In the genomic region with DNA sequence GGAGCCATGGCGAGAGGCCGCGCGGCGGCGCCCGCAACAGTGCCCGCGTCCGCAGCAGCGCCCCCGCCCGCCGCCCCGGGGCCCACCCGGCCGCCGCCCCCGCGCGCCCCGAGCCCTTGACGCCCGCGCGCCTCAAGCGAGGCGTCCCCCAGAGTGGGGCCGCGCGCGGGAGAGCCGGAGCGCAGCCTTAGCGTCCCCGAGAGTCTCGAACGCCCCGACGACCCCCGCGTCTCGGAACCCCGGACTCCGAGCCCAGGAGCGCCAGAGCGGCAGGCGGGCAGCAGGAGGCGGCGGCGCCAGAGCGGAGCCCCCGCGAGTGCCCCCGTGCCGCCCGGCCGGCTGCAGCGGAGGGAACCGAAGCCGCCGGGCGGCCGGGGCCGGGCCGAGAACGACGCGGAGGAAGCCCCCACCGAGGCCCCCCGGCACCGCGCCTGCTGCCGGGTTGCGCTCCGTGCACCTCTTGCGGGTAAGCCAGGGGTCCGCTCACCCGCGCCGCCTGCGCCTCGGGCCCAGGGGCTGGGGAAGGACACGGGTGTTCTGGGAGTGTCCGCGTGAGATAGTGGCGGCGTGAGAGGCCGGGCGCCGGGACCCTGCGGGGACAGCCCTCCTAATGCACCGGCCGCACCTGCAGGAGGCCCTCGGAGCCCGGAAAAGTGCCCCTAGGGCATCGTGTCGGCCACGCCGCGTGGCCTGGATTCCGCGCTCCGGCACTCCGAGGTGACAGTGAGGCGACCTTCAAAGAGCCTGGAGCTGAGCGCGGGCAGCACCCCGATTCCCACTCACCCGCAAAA, we compare ENCODE assay signal across 8 cellular contexts. TPM values are rescaled to one million over a fixed set of nuclear protein-coding genes. Genes with fewer than 3 reads are reported as not detected.
DNase-seq lines count a peak whose midpoint lies in the region; ATAC-seq and TF ChIP-seq lines count a peak whose summit lies in the region.

No MANE protein-coding gene starts in this region.

- H3K27me3 ChIP-seq in AG04450 (ENCODE audit: control insufficient read depth, insufficient read depth, low read length), result no peaks in the 10 kb centered on the region

- no peak overlapping the region for H3K27ac ChIP-seq in AG04450 (ENCODE audit: low read depth, low read length)
- peak overlapping the region; percentile 68 for H3K27ac ChIP-seq in epithelial cell of prostate

- peak; percentile 19 for ATAC-seq in GM19035 (IDR thresholded peaks at IDR 0.05; ENCODE audit: unreplicated experiment)
- peak; percentile 7 for ATAC-seq in HG03565 (IDR thresholded peaks at IDR 0.05; ENCODE audit: unreplicated experiment)
- ATAC-seq in activated CD8-positive, alpha-beta T cell treated with anti-CD3 and anti-CD28 coated beads for 36 hours, result peak; percentile 8
- ATAC-seq in naive thymus-derived CD8-positive, alpha-beta T cell, result peak; percentile 18 to 36

- CTCF ChIA-PET in AG04450 (lab: Charles Lee), result interaction anchor here (0.6 to 1.5 kb wide), 7 partner anchors 16 to 178 kb away, joined by 3 to 6 read pairs (median 3); no protein-coding TSS in a partner anchor
- CTCF ChIA-PET in activated CD8-positive, alpha-beta T cell treated with anti-CD3 and anti-CD28 coated beads for 36 hours (lab: Charles Lee), result interaction anchor here (1.3 to 2.2 kb wide), 4 partner anchors 52 to 86 kb away, joined by 3 to 16 read pairs (median 9); a partner anchor contains a TSS

- DNase-seq in AG04450 (ENCODE audit: low read depth, low spot score) (no peak), epithelial cell of prostate (ENCODE audit: low read depth, low spot score) (no peak), ureter (ENCODE audit: low spot score) (peak; percentile 57), NCI-H2196 treated with DMSO at 0.1 percent for 48 hours (lab: John Stamatoyannopoulos, UW; ENCODE audit: unreplicated experiment) (no peak)
- peak; percentile 48 for DNase-seq in activated CD8-positive, alpha-beta T cell treated with anti-CD3 and anti-CD28 coated beads for 36 hours
- DNase-seq in naive thymus-derived CD8-positive, alpha-beta T cell, result peak in 7 of 10 donors; percentile 8 to 38 (median 29)

- H3K9me3 ChIP-seq in AG04450 (ENCODE audit: control insufficient read depth, insufficient read depth, low read length), result no peaks in the 10 kb centered on the region; the same call in 1 of the 2 replicates

- POLR2A ChIA-PET in AG04450 (lab: Yijun Ruan, JAX), result interaction anchor here (0.9 kb wide), 1 partner anchor 39 kb away, joined by 3 read pairs; no protein-coding TSS in a partner anchor
- POLR2A ChIA-PET in activated CD8-positive, alpha-beta T cell treated with anti-CD3 and anti-CD28 coated beads for 36 hours (lab: Charles Lee), result interaction anchor here (0.7 to 1.9 kb wide), 10 partner anchors 7 to 1648 kb away, joined by 3 to 7 read pairs (median 4); a partner anchor contains a TSS
- POLR2A ChIA-PET in naive thymus-derived CD8-positive, alpha-beta T cell (lab: Charles Lee), result interaction anchor here (1.1 to 1.9 kb wide), 6 partner anchors 8 to 1556 kb away, joined by 3 to 14 read pairs (median 4); a partner anchor contains a TSS

- intact Hi-C loops in activated CD8-positive, alpha-beta T cell treated with anti-CD3 and anti-CD28 coated beads for 36 hours (cut with micrococcal nuclease), result loop anchor here (5.0 kb wide), 2 partner anchors 52 to 78 kb away; a partner anchor contains a TSS

- peak overlapping the region; percentile 79 for H3K4me3 ChIP-seq in AG04450 (ENCODE audit: low read depth, low read length)

- peak overlapping the region; percentile 72 for H3K27ac Mint-ChIP-seq in activated CD8-positive, alpha-beta T cell treated with anti-CD3 and anti-CD28 coated beads for 36 hours
- peak overlapping the region; percentile 79 to 97 (median 90) for H3K27ac Mint-ChIP-seq in naive thymus-derived CD8-positive, alpha-beta T cell

- peaks cover 41% of the 10 kb centered on the region for H3K4me1 Mint-ChIP-seq in activated CD8-positive, alpha-beta T cell treated with anti-CD3 and anti-CD28 coated beads for 36 hours (ENCODE audit: low read depth)
- H3K4me1 Mint-ChIP-seq in naive thymus-derived CD8-positive, alpha-beta T cell, result peaks cover 18 to 54% (median 42%) of the 10 kb centered on the region in 4 donors

- no peaks in the 10 kb centered on the region for H3K9me3 Mint-ChIP-seq in activated CD8-positive, alpha-beta T cell treated with anti-CD3 and anti-CD28 coated beads for 36 hours
- H3K9me3 Mint-ChIP-seq in naive thymus-derived CD8-positive, alpha-beta T cell, result no peaks in the 10 kb centered on the region

- peak overlapping the region; percentile 90 for H3K4me3 Mint-ChIP-seq in activated CD8-positive, alpha-beta T cell treated with anti-CD3 and anti-CD28 coated beads for 36 hours
- H3K4me3 Mint-ChIP-seq in naive thymus-derived CD8-positive, alpha-beta T cell, result peak overlapping the region; percentile 82 to 95 (median 92)

- H3K27me3 Mint-ChIP-seq in activated CD8-positive, alpha-beta T cell treated with anti-CD3 and anti-CD28 coated beads for 36 hours, result no peaks in the 10 kb centered on the region
- H3K27me3 Mint-ChIP-seq in naive thymus-derived CD8-positive, alpha-beta T cell, result no peaks in the 10 kb centered on the region

- no peak for TF ChIP-seq CTCF in AG04450 (IDR thresholded peaks at IDR 0.05; ENCODE audit: low read depth, low read length)
- no peak for TF ChIP-seq CTCF in activated CD8-positive, alpha-beta T cell treated with anti-CD3 and anti-CD28 coated beads for 36 hours (IDR thresholded peaks at IDR 0.05)

- peaks cover 3% of the 10 kb centered on the region for H3K36me3 Mint-ChIP-seq in activated CD8-positive, alpha-beta T cell treated with anti-CD3 and anti-CD28 coated beads for 36 hours (ENCODE audit: low read depth)
- H3K36me3 Mint-ChIP-seq in naive thymus-derived CD8-positive, alpha-beta T cell, result no peaks in the 10 kb centered on the region

RNA-seq across cellular contexts. Expression of a gene that starts 51.9 kb away (rescaled TPM):
- 2.8 and 3.7 TPM in 2 replicates for polyA plus RNA-seq in AG04450 (2011; rRNA removed)
- polyA minus RNA-seq in AG04450 (2011; rRNA and poly(A)+ RNA removed), result 7.0 and 11.2 TPM in 2 replicates
- total RNA-seq in activated CD8-positive, alpha-beta T cell treated with anti-CD3 and anti-CD28 coated beads for 36 hours, result 1 to 10 TPM; 6.8 to 6.9 TPM
- total RNA-seq in naive thymus-derived CD8-positive, alpha-beta T cell, result 10 to 100 TPM; 16.7 to 16.8 TPM
- polyA plus RNA-seq in naive thymus-derived CD8-positive, alpha-beta T cell, result 10 to 100 TPM in 1 of 3 donors, 1 to 10 TPM in 2; 6.6 to 10.7 (median 9.8) TPM
- total RNA-seq in ureter, result 18.4 TPM

Comparison
In these comparisons a context has a peak if more than half of its experiments do, and no peak if none do; other contexts are left out.
1. DNase-seq: peak in activated CD8-positive, alpha-beta T cell treated with anti-CD3 and anti-CD28 coated beads for 36 hours (single experiment), naive thymus-derived CD8-positive, alpha-beta T cell (7 of 10) and ureter (single experiment); none in AG04450 (single experiment), epithelial cell of prostate (single experiment) and NCI-H2196 treated with DMSO at 0.1 percent for 48 hours (single experiment).
2. Peak in every context shown above with its lines, with median percentiles within 50 percentile points of each other: ATAC-seq.